11 cellular contexts compared by ENCODE assay signal in genomic region chr7:106543221-106543757, GRCh38.
DNase-seq lines count a peak whose midpoint lies in the region; ATAC-seq and TF ChIP-seq lines count a peak whose summit lies in the region.
"Had no signal": no experiment of that assay in that cellular context is flagged by ENCODE, and none has a peak within 500 bp of the region (broad histone marks: within the 10 kb centered on the region; RNA-seq: fewer than 3 reads in every experiment).

No MANE protein-coding gene starts in this region.

- ATAC-seq in upper lobe of left lung (ENCODE audit: low FRiP score in 2 of 2), result no peak
- no peak for ATAC-seq in GM21717 (IDR thresholded peaks at IDR 0.05; ENCODE audit: unreplicated experiment)

- H3K27me3 ChIP-seq in esophagus squamous epithelium (no peaks in the 10 kb centered on the region), ovary (no peaks in the 10 kb centered on the region), upper lobe of left lung (no peaks in the 10 kb centered on the region)

- no peak for TF ChIP-seq CTCF in esophagus squamous epithelium (IDR thresholded peaks at IDR 0.05)
- TF ChIP-seq CTCF in ovary (IDR thresholded peaks at IDR 0.05), result no peak
- TF ChIP-seq CTCF in upper lobe of left lung (IDR thresholded peaks at IDR 0.05), result no peak

- H3K27ac ChIP-seq in SK-N-MC, result 0 out of 2 replicates have a peak overlapping the region, but pooled peaks have one; percentile 45
- H3K27ac ChIP-seq in esophagus squamous epithelium, result peak overlapping the region in 3 of 4 donors; percentile 62 to 84 (median 72)
- H3K27ac ChIP-seq in ovary, result peak overlapping the region; percentile 2 to 30
- peak overlapping the region in 3 of 4 donors; percentile 17 to 63 (median 30) for H3K27ac ChIP-seq in upper lobe of left lung
- H3K27ac ChIP-seq: C4-2B had no signal

- H3K9me3 ChIP-seq in SK-N-MC (ENCODE audit: low read depth, low read length) (no peaks in the 10 kb centered on the region), esophagus squamous epithelium (no peaks in the 10 kb centered on the region), ovary (no peaks in the 10 kb centered on the region), upper lobe of left lung (no peaks in the 10 kb centered on the region)

- DNase-seq in SK-N-MC (ENCODE audit: low read depth, low spot score) (no peak), esophagus squamous epithelium (lab: John Stamatoyannopoulos, UW) (no peak), ovary (no peak), upper lobe of left lung (no peak), GOT3 (lab: John Stamatoyannopoulos, UW) (no peak), SIG-M5 treated with dmso at 0.1 percent for 504 hours (lab: John Stamatoyannopoulos, UW; ENCODE audit: unreplicated experiment) (no peak)
- DNase-seq: activated T-cell treated with anti-CD3 and anti-CD28 coated beads, Interleukin-2, amount 50 U/mL, for 1 hour; caudate nucleus; midbrain had no signal

- intact Hi-C loops in esophagus squamous epithelium (cut with DNase I), result loop anchor here (10.0 kb wide), 2 partner anchors 128 to 192 kb away; no protein-coding TSS in a partner anchor
- intact Hi-C loops in ovary (cut with DNase I), result loop anchor here in 1 of 4 donors (10.0 kb wide), 2 partner anchors 112 to 192 kb away; no protein-coding TSS in a partner anchor

- 67 to 75% methylated on average over 3 of the region's 3 CpGs for WGBS in esophagus squamous epithelium, 2 donors
- 60 to 67% (median 61%) methylated on average over 3 of the region's 3 CpGs for WGBS in ovary, 3 donors
- 76 to 83% methylated on average over 3 of the region's 3 CpGs for WGBS in upper lobe of left lung, 2 donors

- H3K36me3 ChIP-seq in SK-N-MC (ENCODE audit: insufficient read depth, low read length) (no peaks in the 10 kb centered on the region), esophagus squamous epithelium (no peaks in the 10 kb centered on the region), ovary (no peaks in the 10 kb centered on the region), upper lobe of left lung (no peaks in the 10 kb centered on the region)

- peaks cover 0 to 18% (median 4%) of the 10 kb centered on the region in 3 donors for H3K4me1 ChIP-seq in esophagus squamous epithelium
- H3K4me1 ChIP-seq in ovary (ENCODE audit: insufficient read depth), result peaks cover 2% of the 10 kb centered on the region
- peaks cover 10 to 14% (median 10%) of the 10 kb centered on the region in 4 donors for H3K4me1 ChIP-seq in upper lobe of left lung

- no peak for TF ChIP-seq EP300 in ovary (IDR thresholded peaks at IDR 0.05)
- no peak for TF ChIP-seq EP300 in upper lobe of left lung (IDR thresholded peaks at IDR 0.05)

- H3K9ac ChIP-seq in SK-N-MC (ENCODE audit: insufficient read length), result no peak overlapping the region

- no peak overlapping the region for H3K4me3 ChIP-seq in SK-N-MC
- H3K4me3 ChIP-seq in esophagus squamous epithelium, result no peak overlapping the region
- no peak overlapping the region for H3K4me3 ChIP-seq in ovary
- no peak overlapping the region for H3K4me3 ChIP-seq in upper lobe of left lung

- TF ChIP-seq POLR2A in esophagus squamous epithelium (IDR thresholded peaks at IDR 0.05) (no peak), ovary (IDR thresholded peaks at IDR 0.05) (no peak), upper lobe of left lung (IDR thresholded peaks at IDR 0.05) (no peak)

Comparison
In these comparisons a context has a peak if more than half of its experiments do, and no peak if none do; other contexts are left out.
1. H3K27ac ChIP-seq: peak in every context shown above with its lines; median percentile 72 in esophagus squamous epithelium; 45 in SK-N-MC; 30 in upper lobe of left lung; 16 in ovary.